In the genomic region with DNA sequence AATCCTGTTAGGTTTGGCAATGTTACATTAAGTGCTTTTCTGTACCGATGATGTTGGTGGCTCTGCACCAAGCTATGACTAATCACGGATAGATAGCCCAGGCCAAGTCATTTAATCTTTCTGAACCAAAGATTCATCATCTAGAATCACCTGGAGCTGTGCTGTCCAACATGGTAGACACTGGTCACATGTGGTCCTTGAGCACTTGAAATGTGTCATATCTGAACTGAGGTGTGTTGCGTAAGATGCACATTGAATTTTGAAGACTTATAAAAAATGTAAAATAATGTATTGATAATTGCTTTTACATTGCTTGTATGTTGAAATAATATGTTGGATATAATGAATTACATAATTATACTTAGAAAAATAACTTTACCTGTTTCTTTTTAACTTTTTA, we compare ENCODE assay signal across 1 cellular context.
TF ChIP-seq lines count a peak whose summit lies in the region.

No MANE protein-coding gene starts in this region.

TF ChIP-seq in H1, 55 proteins besides CTCF, POLR2A, EP300 and RAD21:
- TF ChIP-seq JUN (IDR thresholded peaks at IDR 0.05; ENCODE audit: low read depth, low read length) (no peak), HDAC6 (IDR thresholded peaks at IDR 0.05; ENCODE audit: low read depth, low read length) (no peak), CEBPB (IDR thresholded peaks at IDR 0.05; ENCODE audit: low read depth, low read length) (peak; percentile 21; the same call in 1 of the 2 replicates), RXRA (IDR thresholded peaks at IDR 0.05; ENCODE audit: insufficient read depth, low read depth, low read length) (no peak), PHF8 (conservative IDR thresholded peaks at IDR 0.05; ENCODE audit: low read depth, low read length) (no peak), SIN3A (conservative IDR thresholded peaks at IDR 0.05 in 1 of 2, IDR thresholded peaks at IDR 0.05 in 1 of 2; ENCODE audit: low read depth in 1 of 2, low read length in 2 of 2) (no peak)
